1 cellular context compared by ENCODE assay signal in genomic region chr5:151030377-151030776, GRCh38.
TF ChIP-seq lines count a peak whose summit lies in the region.

No MANE protein-coding gene starts in this region.

TF ChIP-seq in IMR-90, 13 proteins besides CTCF, POLR2A, EP300 and RAD21 (continued from another document):
- TF ChIP-seq NFE2L2 (IDR thresholded peaks at IDR 0.05; ENCODE audit: low read depth, low read length), result no peak
- TF ChIP-seq CHD1 (IDR thresholded peaks at IDR 0.05; ENCODE audit: low read depth, low read length), result no peak
TF ChIP-seq in IMR-90: peak in this region for 0.
